13 cellular contexts compared by ENCODE assay signal in the genomic region with DNA sequence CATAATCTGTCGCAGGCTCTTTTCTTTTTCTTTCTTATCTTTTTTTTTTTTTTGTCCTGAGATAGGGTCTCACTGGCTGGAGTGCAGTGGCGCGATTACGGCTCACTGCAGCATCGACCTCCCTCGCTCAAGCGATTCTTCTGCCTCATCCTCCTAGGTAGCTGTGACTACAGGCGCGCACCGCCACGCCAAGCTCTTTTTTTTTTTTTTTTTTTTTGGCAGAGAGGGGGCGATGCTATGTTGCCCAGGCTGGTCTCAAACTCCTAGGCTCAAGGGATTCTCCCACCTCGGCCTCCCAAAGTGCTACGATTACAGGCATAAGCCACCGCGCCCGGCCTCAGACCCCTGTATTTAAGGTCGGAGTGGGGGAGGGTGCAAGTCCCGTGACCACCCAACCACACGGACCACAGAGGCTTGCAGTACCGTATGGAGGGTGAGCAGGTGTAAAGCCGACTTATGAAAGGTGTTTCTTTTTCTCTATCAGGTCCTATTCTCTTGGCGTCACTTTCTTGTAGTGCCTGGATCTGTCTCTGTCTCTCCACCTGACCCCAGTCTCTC. TPM values are rescaled to one million over a fixed set of nuclear protein-coding genes. Genes with fewer than 3 reads are reported as not detected.
DNase-seq lines count a peak whose midpoint lies in the region; ATAC-seq and TF ChIP-seq lines count a peak whose summit lies in the region.
"Had no signal": no experiment of that assay in that cellular context is flagged by ENCODE, and none has a peak within 500 bp of the region (broad histone marks: within the 10 kb centered on the region; RNA-seq: fewer than 3 reads in every experiment).

No MANE protein-coding gene starts in this region.

- peaks cover 0 to 11% of the 10 kb centered on the region in 2 experiments; a peak in 3 of 4 replicates for H3K79me1 ChIP-seq in IMR-90 (ENCODE audit: low read depth in 1 of 2, low read length in 2 of 2)

- 89% methylated on average over 5 of the region's 23 CpGs; no CpG with 5 or more reads in 1 of the 2 experiments for WGBS in IMR-90 (ENCODE audit: extremely low coverage in 2 of 2, insufficient read length in 1 of 2), 2 experiments

- H3K27me3 Mint-ChIP-seq in Calu3 (ENCODE audit: unreplicated experiment) = no peaks in the 10 kb centered on the region
- H3K27me3 Mint-ChIP-seq in dendritic cell treated with granulocyte-macrophage colony-stimulating factor and Interleukin-4, amounts not matched to agents 40 ng/mL and 50 ng/mL, for 4 days = peaks cover 4% of the 10 kb centered on the region
- no peaks in the 10 kb centered on the region for H3K27me3 Mint-ChIP-seq in naive thymus-derived CD8-positive, alpha-beta T cell

- H2AK9ac ChIP-seq in IMR-90 (replicated peaks; ENCODE audit: low read depth, low read length, poor library complexity) = no peak overlapping the region

- no peak for DNase-seq in Calu3
- DNase-seq in IMR-90 = no peak
- no peak for DNase-seq in naive thymus-derived CD8-positive, alpha-beta T cell
- no peak for DNase-seq in stimulated activated CD4-positive, alpha-beta T cell treated with anti-CD3 and anti-CD28 coated beads, Interleukin-12 subunit alpha, Interleukin-12 subunit beta, amount 100 ng/mL, for 4 hours
- no peak for DNase-seq in HT-29 (ENCODE audit: low spot score)
- DNase-seq: DMS153; KG1; Peyer's patch; stimulated activated CD4-positive, alpha-beta T cell treated with anti-CD3 and anti-CD28 coated beads, Interleukin-4, amount 100 ng/mL, for 1 hour had no signal

- peak overlapping the region; percentile 76; the same call in 1 of the 2 replicates for H3K4me2 ChIP-seq in IMR-90 (ENCODE audit: low read depth, low read length)

- no peak overlapping the region for H2BK15ac ChIP-seq in IMR-90 (ENCODE audit: low read depth, low read length)

- no TSS peak for BruUV-seq in Calu3 (replicated peaks; lab: Mats Ljungman, UMichigan)
- BruUV-seq in IMR-90 (replicated peaks; lab: Mats Ljungman, UMichigan) = no TSS peak

- H3K18ac ChIP-seq in IMR-90 (ENCODE audit: low read depth, low read length) = no peak overlapping the region

- peaks cover 25% of the 10 kb centered on the region for H3K36me3 Mint-ChIP-seq in Calu3 (ENCODE audit: insufficient read depth, unreplicated experiment)
- H3K36me3 Mint-ChIP-seq in dendritic cell treated with granulocyte-macrophage colony-stimulating factor and Interleukin-4, amounts not matched to agents 40 ng/mL and 50 ng/mL, for 4 days (ENCODE audit: low read depth) = peaks cover 94% of the 10 kb centered on the region
- H3K36me3 Mint-ChIP-seq in naive thymus-derived CD8-positive, alpha-beta T cell = peaks cover 0 to 40% (median 2%) of the 10 kb centered on the region in 3 donors

- H2AFZ ChIP-seq in IMR-90 (replicated peaks; ENCODE audit: low read length, poor library complexity) = no peak overlapping the region

- H3K27me3 ChIP-seq in IMR-90 (ENCODE audit: control insufficient read depth, insufficient read depth, low read length) = no peaks in the 10 kb centered on the region
- H3K27me3 ChIP-seq: Peyer's patch had no signal

- no peak overlapping the region for H4K91ac ChIP-seq in IMR-90 (ENCODE audit: insufficient read depth, low read depth, low read length)

- no peak overlapping the region; the same call in 1 of the 2 replicates for H3K23ac ChIP-seq in IMR-90 (ENCODE audit: low read depth, low read length)

- no peak overlapping the region for H3K27ac ChIP-seq in IMR-90 (ENCODE audit: insufficient read depth, low read length)

- H3K9me1 ChIP-seq in IMR-90 (ENCODE audit: insufficient read depth, low read length) = no peaks in the 10 kb centered on the region

- H4K5ac ChIP-seq in IMR-90 (ENCODE audit: low read depth, low read length) = no peak overlapping the region

- TF ChIP-seq CTCF in Calu3 (IDR thresholded peaks at IDR 0.05; ENCODE audit: unreplicated experiment) (no peak), IMR-90 (conservative IDR thresholded peaks at IDR 0.05; ENCODE audit: low read depth, low read length) (no peak)

- H2AK5ac ChIP-seq in IMR-90 (ENCODE audit: low read depth, low read length) = no peak overlapping the region

- peaks cover 4% of the 10 kb centered on the region; the same call in 1 of the 2 replicates for H3K4me1 ChIP-seq in IMR-90 (ENCODE audit: control insufficient read depth, insufficient read depth, low read length)
- H3K4me1 ChIP-seq: HAP-1 had no signal

- no peaks in the 10 kb centered on the region; the same call in 1 of the 2 replicates for H4K20me1 ChIP-seq in IMR-90 (ENCODE audit: insufficient read depth, low read length)

- H3K4me3 ChIP-seq in IMR-90 (ENCODE audit: insufficient read depth, low read depth, low read length) = no peak overlapping the region

- no peak overlapping the region for H2BK5ac ChIP-seq in IMR-90 (ENCODE audit: low read depth, low read length, poor library complexity, severe bottlenecking)

- peak overlapping the region; percentile 97 for H3K4me3 Mint-ChIP-seq in Calu3 (ENCODE audit: low read depth, unreplicated experiment)
- H3K4me3 Mint-ChIP-seq in dendritic cell treated with granulocyte-macrophage colony-stimulating factor and Interleukin-4, amounts not matched to agents 40 ng/mL and 50 ng/mL, for 4 days = peak overlapping the region; percentile 100
- H3K4me3 Mint-ChIP-seq in naive thymus-derived CD8-positive, alpha-beta T cell = peak overlapping the region; percentile 86 to 99 (median 96)

- dilution Hi-C loops in IMR-90 (cut with HindIII; ENCODE audit: low sequenced_read_pairs, unreplicated experiment) = no loop called here

- CTCF ChIA-PET in Calu3 (lab: Charles Lee) = interaction anchor here (0.6 kb wide), 2 partner anchors 39 to 175 kb away, joined by 3 read pairs; no protein-coding TSS in a partner anchor
- CTCF ChIA-PET in IMR-90 (lab: Yijun Ruan, JAX) = interaction anchor here (0.6 to 1.3 kb wide), 2 partner anchors 13 to 55 kb away, joined by 3 to 4 read pairs; no protein-coding TSS in a partner anchor

- ATAC-seq in IMR-90 (ENCODE audit: low read depth) = no peak
- no peak for ATAC-seq in naive thymus-derived CD8-positive, alpha-beta T cell
- no peak for ATAC-seq in GM21723 (IDR thresholded peaks at IDR 0.05; ENCODE audit: unreplicated experiment)

- H2BK20ac ChIP-seq in IMR-90 (ENCODE audit: low read depth, low read length) = no peak overlapping the region

- peaks cover 5% of the 10 kb centered on the region; the same call in 1 of the 2 replicates for H3K36me3 ChIP-seq in IMR-90 (ENCODE audit: control insufficient read depth, insufficient read depth, low read length)
- H3K36me3 ChIP-seq: HAP-1 had no signal

- intact Hi-C loops in Calu3 (cut with micrococcal nuclease; ENCODE audit: unreplicated experiment) (no loop called here), IMR-90 (cut with micrococcal nuclease) (no loop called here)
- intact Hi-C loops in dendritic cell treated with granulocyte-macrophage colony-stimulating factor and Interleukin-4, amounts not matched to agents 40 ng/mL and 50 ng/mL, for 4 days (cut with micrococcal nuclease) = no loop called here

- H3K56ac ChIP-seq in IMR-90 (ENCODE audit: extremely low read depth, insufficient read depth, low read length) = no peak overlapping the region

- no peaks in the 10 kb centered on the region for H3K9me3 Mint-ChIP-seq in Calu3 (ENCODE audit: low read depth, unreplicated experiment)
- H3K9me3 Mint-ChIP-seq in dendritic cell treated with granulocyte-macrophage colony-stimulating factor and Interleukin-4, amounts not matched to agents 40 ng/mL and 50 ng/mL, for 4 days = no peaks in the 10 kb centered on the region
- H3K9me3 Mint-ChIP-seq in naive thymus-derived CD8-positive, alpha-beta T cell = no peaks in the 10 kb centered on the region

- POLR2A ChIA-PET in IMR-90 (lab: Charles Lee; ENCODE audit: unreplicated experiment) = interaction anchor here (0.5 kb wide), 1 partner anchor 66 kb away, joined by 4 read pairs; no protein-coding TSS in a partner anchor
- POLR2A ChIA-PET in naive thymus-derived CD8-positive, alpha-beta T cell (lab: Charles Lee) = interaction anchor here (1.3 to 1.4 kb wide), 2 partner anchors 20 to 55 kb away, joined by 4 to 12 read pairs; no protein-coding TSS in a partner anchor

- no peak for TF ChIP-seq POLR2A in IMR-90 (IDR thresholded peaks at IDR 0.05; ENCODE audit: low read depth, low read length)

- H3K9ac ChIP-seq in IMR-90 (ENCODE audit: low read depth, low read length) = 0 out of 2 replicates have a peak overlapping the region, but pooled peaks have one; percentile 89

- in situ Hi-C loops in IMR-90 (cut with MboI; ENCODE audit: low sequenced_read_pairs) = no loop called here

- no peak for TF ChIP-seq RAD21 in IMR-90 (IDR thresholded peaks at IDR 0.05; ENCODE audit: low read length)

- no peak overlapping the region for H3K14ac ChIP-seq in IMR-90 (replicated peaks; ENCODE audit: low read depth, low read length)

- H3K4me1 Mint-ChIP-seq in Calu3 (ENCODE audit: low read depth, unreplicated experiment) = peaks cover 35% of the 10 kb centered on the region
- peaks cover 52% of the 10 kb centered on the region for H3K4me1 Mint-ChIP-seq in dendritic cell treated with granulocyte-macrophage colony-stimulating factor and Interleukin-4, amounts not matched to agents 40 ng/mL and 50 ng/mL, for 4 days (ENCODE audit: low read depth)
- H3K4me1 Mint-ChIP-seq in naive thymus-derived CD8-positive, alpha-beta T cell = peaks cover 25 to 54% (median 39%) of the 10 kb centered on the region in 4 donors

- H3K4ac ChIP-seq in IMR-90 (ENCODE audit: low read depth, low read length) = no peak overlapping the region

- H2BK120ac ChIP-seq in IMR-90 (ENCODE audit: low read depth, low read length) = no peak overlapping the region

- H3K27ac Mint-ChIP-seq in Calu3 (ENCODE audit: unreplicated experiment) = no peak overlapping the region
- peak overlapping the region; percentile 93 for H3K27ac Mint-ChIP-seq in dendritic cell treated with granulocyte-macrophage colony-stimulating factor and Interleukin-4, amounts not matched to agents 40 ng/mL and 50 ng/mL, for 4 days
- peak overlapping the region; percentile 84 to 99 (median 97) for H3K27ac Mint-ChIP-seq in naive thymus-derived CD8-positive, alpha-beta T cell

- H3K9me3 ChIP-seq in IMR-90 (ENCODE audit: control insufficient read depth, insufficient read depth, low read length) = no peaks in the 10 kb centered on the region
- H3K9me3 ChIP-seq: HAP-1, Peyer's patch had no signal

- no peak overlapping the region; a peak in 1 of 4 replicates for H4K8ac ChIP-seq in IMR-90 (ENCODE audit: low read depth in 2 of 2, low read length in 2 of 2)

RNA-seq across cellular contexts. Expression of gene PHLDB3, which starts 2.0 kb away (rescaled TPM):
- 24.7 and 25.7 TPM in 2 replicates for total RNA-seq in Calu3 (2022)
- 2.9 and 3.3 TPM in 2 replicates for total RNA-seq in IMR-90 (2012; rRNA removed)
- 10.6 and 12.4 TPM in 2 replicates for polyA plus RNA-seq in IMR-90 (2012; rRNA removed)
- 9.0 and 10.1 TPM in 2 replicates for polyA plus RNA-seq in IMR-90 (2012; cell fraction: cytosol; rRNA removed)
- 34.5 and 54.5 TPM in 2 replicates for polyA plus RNA-seq in IMR-90 (2012; cell fraction: nucleus; rRNA removed; ENCODE audit: low replicate concordance)
- 10 to 100 TPM; 46.0 to 48.6 TPM for total RNA-seq in naive thymus-derived CD8-positive, alpha-beta T cell
- 1 to 10 TPM; 3.5 to 7.2 (median 4.5) TPM for polyA plus RNA-seq in naive thymus-derived CD8-positive, alpha-beta T cell
- 45.7 and 52.4 TPM in 2 replicates for total RNA-seq in HT-29 (2014; rRNA removed; shearing (Covaris generic))

RNA-seq across cellular contexts. Expression of gene ETHE1, which starts 24.5 kb away (rescaled TPM):
- 44.8 and 48.4 TPM in 2 replicates for total RNA-seq in Calu3 (2022)
- total RNA-seq in IMR-90 (2012; rRNA removed) = 141 and 161 TPM in 2 replicates
- polyA plus RNA-seq in IMR-90 (2012; rRNA removed) = 233 and 249 TPM in 2 replicates
- 116 and 285 TPM in 2 replicates for polyA plus RNA-seq in IMR-90 (2012; cell fraction: cytosol; rRNA removed)
- polyA plus RNA-seq in IMR-90 (2012; cell fraction: nucleus; rRNA removed; ENCODE audit: low replicate concordance) = 66.3 and 168 TPM in 2 replicates
- total RNA-seq in naive thymus-derived CD8-positive, alpha-beta T cell = 10 to 100 TPM; 23.9 to 24.8 TPM
- 10 to 100 TPM; 62.0 to 78.7 (median 64.5) TPM for polyA plus RNA-seq in naive thymus-derived CD8-positive, alpha-beta T cell
- 179 and 190 TPM in 2 replicates for total RNA-seq in HT-29 (2014; rRNA removed; shearing (Covaris generic))

RNA-seq across cellular contexts. Expression of gene ZNF575, which starts 30.5 kb away (rescaled TPM):
- total RNA-seq in Calu3 (2022) = 2.2 and 2.8 TPM in 2 replicates
- not detected in 2 replicates for total RNA-seq in IMR-90 (2012; rRNA removed)
- 0.77 and 0.87 TPM in 2 replicates for polyA plus RNA-seq in IMR-90 (2012; rRNA removed)
- 0.60 and 1.3 TPM in 2 replicates for polyA plus RNA-seq in IMR-90 (2012; cell fraction: cytosol; rRNA removed)
- 1.1 and 1.6 TPM in 2 replicates for polyA plus RNA-seq in IMR-90 (2012; cell fraction: nucleus; rRNA removed; ENCODE audit: low replicate concordance)
- total RNA-seq in naive thymus-derived CD8-positive, alpha-beta T cell = 1 to 10 TPM; 5.1 to 5.3 TPM
- 1 to 10 TPM; 1.7 to 4.1 (median 3.0) TPM for polyA plus RNA-seq in naive thymus-derived CD8-positive, alpha-beta T cell
- total RNA-seq in HT-29 (2014; rRNA removed; shearing (Covaris generic)) = 0.08 TPM in 2 replicates

RNA-seq across cellular contexts. Expression of gene LYPD3, which starts 37.1 kb away (rescaled TPM):
- total RNA-seq in Calu3 (2022) (6.6 and 6.9 TPM in 2 replicates), IMR-90 (2012; rRNA removed) (0.18 TPM in 1 of 2 replicates, not detected in the other)
- polyA plus RNA-seq in IMR-90 (2012; rRNA removed) = 1.1 TPM in 2 replicates
- polyA plus RNA-seq in IMR-90 (2012; cell fraction: cytosol; rRNA removed) = 1.4 and 2.7 TPM in 2 replicates
- polyA plus RNA-seq in IMR-90 (2012; cell fraction: nucleus; rRNA removed; ENCODE audit: low replicate concordance) = 9.0 and 9.4 TPM in 2 replicates
- 1 to 10 TPM; 5.4 to 6.1 TPM for total RNA-seq in naive thymus-derived CD8-positive, alpha-beta T cell
- polyA plus RNA-seq in naive thymus-derived CD8-positive, alpha-beta T cell = 1 to 10 TPM; 6.2 to 9.3 (median 8.3) TPM
- total RNA-seq in HT-29 (2014; rRNA removed; shearing (Covaris generic)) = 0.05 and 0.78 TPM in 2 replicates
- total RNA-seq: cardiac septum had no signal
